Comparison of ENCODE assay signal across 18 cellular contexts in the genomic region with DNA sequence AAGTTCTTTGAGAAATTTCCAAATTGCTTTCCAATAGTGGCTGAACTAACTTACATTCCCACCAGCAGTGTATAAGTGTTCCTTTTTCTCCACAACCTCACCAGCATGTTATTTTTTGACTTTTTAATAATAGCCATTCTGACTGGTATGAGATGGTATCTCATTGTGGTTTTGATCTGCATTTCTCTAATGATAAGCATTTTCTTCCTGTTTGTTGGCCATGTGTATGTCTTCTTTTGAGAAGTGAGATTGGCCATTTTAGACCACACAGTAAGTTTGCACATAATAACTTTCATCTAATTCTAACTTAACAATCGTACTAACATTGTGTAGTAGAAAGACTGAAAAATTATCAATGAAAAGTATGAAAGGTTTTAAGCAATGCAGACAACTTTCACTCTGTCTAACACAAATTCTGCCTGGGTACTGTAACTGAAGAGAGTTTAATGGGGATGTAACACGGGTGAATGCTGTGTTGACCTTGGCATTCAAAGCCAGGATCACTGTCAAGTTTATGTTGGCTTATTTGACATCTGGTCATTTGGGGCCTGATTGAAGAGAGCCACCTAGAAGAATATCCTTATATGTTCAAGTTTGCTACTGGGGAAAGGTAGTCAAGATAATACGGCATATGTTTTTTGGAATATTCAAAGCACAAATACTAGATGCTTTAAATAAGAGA. TPM values are rescaled to one million over a fixed set of nuclear protein-coding genes. Genes with fewer than 3 reads are reported as not detected.
DNase-seq lines count a peak whose midpoint lies in the region; ATAC-seq, FAIRE-seq and TF ChIP-seq lines count a peak whose summit lies in the region.
"Had no signal": no experiment of that assay in that cellular context is flagged by ENCODE, and none has a peak within 500 bp of the region (broad histone marks: within the 10 kb centered on the region; RNA-seq: fewer than 3 reads in every experiment).

No MANE protein-coding gene starts in this region.

- no peak overlapping the region for H3K9ac ChIP-seq in SK-N-SH
- H3K9ac ChIP-seq in astrocyte (ENCODE audit: low read length) = no peak overlapping the region
- no peak overlapping the region for H3K9ac ChIP-seq in liver (ENCODE audit: low read depth in 1 of 2, low read length in 2 of 2)
- H3K9ac ChIP-seq: BLaER1 had no signal

- H3K27me3 Mint-ChIP-seq in astrocyte (ENCODE audit: low read depth, unreplicated experiment) = no peaks in the 10 kb centered on the region
- H3K27me3 Mint-ChIP-seq in CD8-positive, alpha-beta T cell (ENCODE audit: low read depth) = peaks cover 2% of the 10 kb centered on the region

- intact Hi-C loops in uterus (cut with DNase I; ENCODE audit: low total_unique reads) = no loop called here
- intact Hi-C loops in CD8-positive, alpha-beta T cell (cut with DNase I, micrococcal nuclease) = no loop called here

- H3K4me1 ChIP-seq in SK-N-SH (ENCODE audit: control insufficient read depth in 1 of 2, insufficient read depth in 2 of 2, low read depth in 1 of 2, low read length in 1 of 2) (peaks cover 13 to 20% of the 10 kb centered on the region in 2 experiments; a peak in 3 of 4 replicates), astrocyte (ENCODE audit: insufficient read depth, low read length) (peaks cover 19% of the 10 kb centered on the region), liver (ENCODE audit: control insufficient read depth in 4 of 4, insufficient read depth in 4 of 4, low read length in 3 of 4) (peaks cover 0 to 11% (median 3%) of the 10 kb centered on the region in 4 donors), uterus (peaks cover 3 to 9% of the 10 kb centered on the region in 2 donors)
- H3K4me1 ChIP-seq in CD8-positive, alpha-beta T cell (ENCODE audit: insufficient read depth, low read length) = no peaks in the 10 kb centered on the region

- ATAC-seq in SK-N-SH treated with all-trans-retinoic acid at 6 μM for 48 hours = no peak
- ATAC-seq in CD8-positive, alpha-beta T cell = no peak

- CTCF ChIA-PET in SK-N-SH (lab: Yijun Ruan, JAX) = no interaction called here
- CTCF ChIA-PET in CD8-positive, alpha-beta T cell (lab: Charles Lee) = no interaction called here

- 62% methylated on average over 3 of the region's 3 CpGs for WGBS in SK-N-SH (ENCODE audit: low lambda C conversion rate)
- 43% methylated on average over 3 of the region's 3 CpGs for WGBS in liver

- no peak overlapping the region for H3K4me3 ChIP-seq in SK-N-SH (ENCODE audit: low read depth in 2 of 2, low read length in 1 of 2)
- H3K4me3 ChIP-seq in astrocyte (ENCODE audit: insufficient read depth, low read depth, low read length) = no peak overlapping the region
- no peak overlapping the region for H3K4me3 ChIP-seq in liver (ENCODE audit: low read depth in 1 of 3, low read length in 3 of 3)
- H3K4me3 ChIP-seq in uterus = no peak overlapping the region
- H3K4me3 ChIP-seq in CD8-positive, alpha-beta T cell (ENCODE audit: low read depth, low read length) = no peak overlapping the region
- H3K4me3 ChIP-seq: BLaER1 had no signal

- 0 out of 4 replicates have a peak, but pooled peaks of 1 of the 2 experiments have one; percentile 15 for TF ChIP-seq EP300 in SK-N-SH (IDR thresholded peaks at IDR 0.05; ENCODE audit: borderline replicate concordance in 1 of 2, low read depth in 1 of 2, low read length in 1 of 2)

- peaks cover 47% of the 10 kb centered on the region for H3K4me1 Mint-ChIP-seq in astrocyte (ENCODE audit: low read depth, unreplicated experiment)
- H3K4me1 Mint-ChIP-seq in CD8-positive, alpha-beta T cell (ENCODE audit: low read depth) = no peaks in the 10 kb centered on the region

- TF ChIP-seq POLR2A in uterus (IDR thresholded peaks at IDR 0.05) = no peak

- H3K27me3 ChIP-seq in SK-N-SH (ENCODE audit: insufficient read depth) (no peaks in the 10 kb centered on the region), astrocyte (ENCODE audit: insufficient read depth, low read length) (no peaks in the 10 kb centered on the region), liver (ENCODE audit: control insufficient read depth in 4 of 4, insufficient read depth in 4 of 4, low read length in 3 of 4) (no peaks in the 10 kb centered on the region), uterus (no peaks in the 10 kb centered on the region)
- no peaks in the 10 kb centered on the region for H3K27me3 ChIP-seq in CD8-positive, alpha-beta T cell (ENCODE audit: insufficient read depth, low read length)
- H3K27me3 ChIP-seq: BLaER1 had no signal

- peak; percentile 52 for FAIRE-seq in astrocyte (lab: Jason Lieb, UNC)

- H3K36me3 ChIP-seq in SK-N-SH (replicated peaks in 1 of 2; ENCODE audit: control insufficient read depth in 1 of 2, insufficient read depth in 2 of 2, low read length in 1 of 2) (no peaks in the 10 kb centered on the region), astrocyte (ENCODE audit: insufficient read depth, low read length) (no peaks in the 10 kb centered on the region), liver (ENCODE audit: control insufficient read depth in 4 of 4, insufficient read depth in 3 of 4, low read depth in 1 of 4, low read length in 3 of 4) (no peaks in the 10 kb centered on the region), uterus (no peaks in the 10 kb centered on the region)
- H3K36me3 ChIP-seq in CD8-positive, alpha-beta T cell (ENCODE audit: insufficient read depth, low read length) = no peaks in the 10 kb centered on the region

- H3F3A ChIP-seq in SK-N-SH (replicated peaks; ENCODE audit: insufficient read depth) = peaks cover 4% of the 10 kb centered on the region

- DNase-seq in SK-N-SH = no peak
- peak; percentile 36 for DNase-seq in astrocyte (ENCODE audit: low read depth)
- DNase-seq in uterus = no peak
- DNase-seq in CD8-positive, alpha-beta T cell = no peak
- no peak for DNase-seq in cerebellum (ENCODE audit: low spot score)
- no peak for DNase-seq in glomerular visceral epithelial cell (ENCODE audit: extremely low spot score)
- DNase-seq: DMS 273 treated with DMSO at 0.1 percent for 48 hours, H9, Karpas-422, NCI-H1436, NCI-H2081, NCI-H2227 treated with DMSO at 0.1 percent for 48 hours, NCI-H526 had no signal

- H3K9me3 ChIP-seq in SK-N-SH (no peaks in the 10 kb centered on the region), astrocyte (ENCODE audit: insufficient read depth, low read depth, low read length) (no peaks in the 10 kb centered on the region), liver (ENCODE audit: control insufficient read depth in 4 of 4, low read length in 3 of 4) (no peaks in the 10 kb centered on the region), uterus (no peaks in the 10 kb centered on the region)
- no peaks in the 10 kb centered on the region for H3K9me3 ChIP-seq in CD8-positive, alpha-beta T cell (ENCODE audit: low read length)

- H3K27ac Mint-ChIP-seq in astrocyte (ENCODE audit: unreplicated experiment) = no peak overlapping the region
- no peak overlapping the region for H3K27ac Mint-ChIP-seq in CD8-positive, alpha-beta T cell
- H3K27ac Mint-ChIP-seq: H9 had no signal

- TF ChIP-seq CTCF in SK-N-SH (IDR thresholded peaks at IDR 0.05) (no peak), astrocyte (IDR thresholded peaks at IDR 0.05; ENCODE audit: insufficient read depth, low read depth, low read length) (no peak), liver (IDR thresholded peaks at IDR 0.05; ENCODE audit: low read depth, low read length, missing input control) (no peak), uterus (IDR thresholded peaks at IDR 0.05) (no peak)
- TF ChIP-seq CTCF in CD8-positive, alpha-beta T cell (IDR thresholded peaks at IDR 0.05) = no peak

- H3K9me3 Mint-ChIP-seq in astrocyte (ENCODE audit: unreplicated experiment) = no peaks in the 10 kb centered on the region
- H3K9me3 Mint-ChIP-seq in CD8-positive, alpha-beta T cell = no peaks in the 10 kb centered on the region
- H3K9me3 Mint-ChIP-seq: H9 had no signal

- H4K20me1 ChIP-seq in SK-N-SH (ENCODE audit: insufficient read depth) (no peaks in the 10 kb centered on the region), astrocyte (ENCODE audit: insufficient read depth, low read length) (peaks cover 70% of the 10 kb centered on the region)

- TF ChIP-seq RAD21 in SK-N-SH (IDR thresholded peaks at IDR 0.05; ENCODE audit: low read length) (no peak), liver (IDR thresholded peaks at IDR 0.05) (no peak)

- H3K4me2 ChIP-seq in SK-N-SH (no peak overlapping the region), astrocyte (ENCODE audit: low read length) (peak overlapping the region; percentile 1)
- H3K4me2 ChIP-seq: BLaER1 had no signal

- H3K79me2 ChIP-seq in SK-N-SH (ENCODE audit: insufficient read depth) (peaks cover 7% of the 10 kb centered on the region; the same call in 1 of the 2 replicates), astrocyte (ENCODE audit: insufficient read depth, low read length) (peaks cover 47% of the 10 kb centered on the region)

- peaks cover 8% of the 10 kb centered on the region for H3K36me3 Mint-ChIP-seq in astrocyte (ENCODE audit: low read depth, unreplicated experiment)
- H3K36me3 Mint-ChIP-seq in CD8-positive, alpha-beta T cell = no peaks in the 10 kb centered on the region

- H3K27ac ChIP-seq in SK-N-SH (ENCODE audit: low read depth in 2 of 2, low read length in 1 of 2) (peak overlapping the region; percentile 36 to 78), astrocyte (ENCODE audit: low read depth, low read length) (no peak overlapping the region), liver (ENCODE audit: low read depth in 1 of 2, low read length in 2 of 2) (no peak overlapping the region), uterus (peak overlapping the region; percentile 56)
- H3K27ac ChIP-seq in CD8-positive, alpha-beta T cell (ENCODE audit: low read depth, low read length) = no peak overlapping the region
- H3K27ac ChIP-seq: 22Rv1, BLaER1, RWPE1 had no signal

- POLR2A ChIA-PET in SK-N-SH (lab: Yijun Ruan, JAX) = no interaction called here
- POLR2A ChIA-PET in CD8-positive, alpha-beta T cell (lab: Charles Lee) = no interaction called here

- no peaks in the 10 kb centered on the region for H3K9me2 ChIP-seq in SK-N-SH

- H3K4me3 Mint-ChIP-seq in astrocyte (ENCODE audit: unreplicated experiment) = no peak overlapping the region
- no peak overlapping the region for H3K4me3 Mint-ChIP-seq in CD8-positive, alpha-beta T cell
- H3K4me3 Mint-ChIP-seq: H9 had no signal

- no peak overlapping the region for H2AFZ ChIP-seq in SK-N-SH (ENCODE audit: low read depth)
- no peak overlapping the region for H2AFZ ChIP-seq in astrocyte (ENCODE audit: low read depth, low read length)

TF ChIP-seq in SK-N-SH, 30 proteins besides CTCF, POLR2A, EP300 and RAD21 (continues in another document):
- TF ChIP-seq JUND (IDR thresholded peaks at IDR 0.05) = peak; percentile 43
- TF ChIP-seq RCOR1 (IDR thresholded peaks at IDR 0.05; ENCODE audit: low read length) = no peak

TF ChIP-seq in liver, 16 proteins besides CTCF, POLR2A, EP300 and RAD21:
- TF ChIP-seq FOXA2 (IDR thresholded peaks at IDR 0.05) (peak; percentile 44), SP1 (IDR thresholded peaks at IDR 0.05) (no peak)
TF ChIP-seq in liver: peak in this region for 1.

RNA-seq across cellular contexts. Expression of gene FAM171A1, which starts 50.4 kb away (rescaled TPM):
- polyA plus RNA-seq in SK-N-SH (2012; rRNA removed) (17.2 and 26.3 TPM in 2 replicates), liver (10 to 100 TPM in 1 of 2 donors, 1 to 10 TPM in 1; 6.6 to 10.2 TPM)
- polyA plus RNA-seq in SK-N-SH (2012; cell fraction: cytosol; rRNA removed) = 22.5 and 25.7 TPM in 2 replicates
- 16.8 and 17.2 TPM in 2 replicates for polyA plus RNA-seq in SK-N-SH (2012; cell fraction: nucleus; rRNA removed)
- total RNA-seq in astrocyte (51.9 TPM in 2 replicates), liver (1 to 10 TPM; 2.5 to 8.8 TPM), uterus (10 to 100 TPM in 3 of 4 donors, 1 to 10 TPM in 1; 7.4 to 40.4 (median 21.6) TPM), cerebellum (29.7 TPM)
- 1 to 10 TPM; 1.7 TPM for total RNA-seq in CD8-positive, alpha-beta T cell

Comparison
In these comparisons a context has a peak if more than half of its experiments do, and no peak if none do; other contexts are left out.
1. H3K27ac ChIP-seq: peak in SK-N-SH (2 of 2) and uterus (2 of 2); none in astrocyte (single experiment), liver (0 of 2) and CD8-positive, alpha-beta T cell (single experiment).